21 cellular contexts compared by ENCODE assay signal in genomic region chr19:32626969-32627368, GRCh38. TPM values are rescaled to one million over a fixed set of nuclear protein-coding genes. Genes with fewer than 3 reads are reported as not detected.
DNase-seq lines count a peak whose midpoint lies in the region; ATAC-seq and TF ChIP-seq lines count a peak whose summit lies in the region.
"Had no signal": no experiment of that assay in that cellular context is flagged by ENCODE, and none has a peak within 500 bp of the region (broad histone marks: within the 10 kb centered on the region; RNA-seq: fewer than 3 reads in every experiment).

No MANE protein-coding gene starts in this region.

- H3K9ac ChIP-seq in BLaER1 treated with 17β-estradiol and CSF1 and Interleukin-3, amounts not matched to agents 10 nM and 100 nM, result 0 out of 22 replicates have a peak overlapping the region, but pooled peaks of 1 of the 11 experiments have one; percentile 9
- H3K9ac ChIP-seq: GM23248 had no signal

- H3K9me3 ChIP-seq in BLaER1 treated with 17β-estradiol and CSF1 and Interleukin-3, amounts not matched to agents 10 nM and 100 nM (replicated peaks in 1 of 11), result no peaks in the 10 kb centered on the region
- H3K9me3 ChIP-seq in HEK293 (ENCODE audit: control insufficient read depth, insufficient read depth, low read depth, low read length), result no peaks in the 10 kb centered on the region
- H3K9me3 ChIP-seq: BE2C, Caco-2 had no signal

- H3K27me3 ChIP-seq in BLaER1 treated with 17β-estradiol and CSF1 and Interleukin-3, amounts not matched to agents 10 nM and 100 nM, result no peaks in the 10 kb centered on the region
- H3K27me3 ChIP-seq: BE2C had no signal

- H3K27me3 Mint-ChIP-seq in central memory CD8-positive, alpha-beta T cell, result no peaks in the 10 kb centered on the region
- H3K27me3 Mint-ChIP-seq in activated T-helper 17 cell treated with anti-CD3 and anti-CD28 coated beads, Interleukin-2, amount 50 U/mL, for 72 hours, result no peaks in the 10 kb centered on the region
- H3K27me3 Mint-ChIP-seq: CD4-positive, CD25-positive, alpha-beta regulatory T cell had no signal

- POLR2A ChIA-PET in HEK293 (lab: Yijun Ruan, JAX), result interaction anchor here (0.6 kb wide), 1 partner anchor 527 kb away, joined by 3 read pairs; no protein-coding TSS in a partner anchor

- no peaks in the 10 kb centered on the region for H3K9me3 Mint-ChIP-seq in central memory CD8-positive, alpha-beta T cell
- H3K9me3 Mint-ChIP-seq in activated T-helper 17 cell treated with anti-CD3 and anti-CD28 coated beads, Interleukin-2, amount 50 U/mL, for 72 hours, result no peaks in the 10 kb centered on the region
- H3K9me3 Mint-ChIP-seq: CD4-positive, CD25-positive, alpha-beta regulatory T cell; CD8-positive, alpha-beta T cell; H9; HFFc6 had no signal

- no peak overlapping the region for H3K4me3 Mint-ChIP-seq in central memory CD8-positive, alpha-beta T cell
- no peak overlapping the region for H3K4me3 Mint-ChIP-seq in activated T-helper 17 cell treated with anti-CD3 and anti-CD28 coated beads, Interleukin-2, amount 50 U/mL, for 72 hours
- H3K4me3 Mint-ChIP-seq: CD4-positive, CD25-positive, alpha-beta regulatory T cell; CD8-positive, alpha-beta T cell; H9; HFFc6 had no signal

- CTCF ChIA-PET in HEK293 (lab: Yijun Ruan, JAX), result interaction anchor here (1.2 kb wide), 1 partner anchor 11 kb away, joined by 3 read pairs; no protein-coding TSS in a partner anchor

- no peak for ATAC-seq in central memory CD8-positive, alpha-beta T cell (replicated peaks; ENCODE audit: extremely low read depth, poor library complexity, severe bottlenecking)
- no peak for ATAC-seq in activated T-helper 17 cell treated with anti-CD3 and anti-CD28 coated beads, Interleukin-2, amount 50 U/mL, for 72 hours (replicated peaks)
- no peak for ATAC-seq in GM19467 (IDR thresholded peaks at IDR 0.05; ENCODE audit: unreplicated experiment)
- ATAC-seq in HG03108 (IDR thresholded peaks at IDR 0.05; ENCODE audit: unreplicated experiment), result no peak
- ATAC-seq: CD8-positive, alpha-beta T cell; GM12878; HCT116 had no signal

- no peak for TF ChIP-seq CTCF in HEK293 (tag by site-specific recombination; IDR thresholded peaks at IDR 0.05)

- peaks cover 31% of the 10 kb centered on the region for H3K36me3 Mint-ChIP-seq in central memory CD8-positive, alpha-beta T cell (ENCODE audit: insufficient read depth)
- peaks cover 65% of the 10 kb centered on the region for H3K36me3 Mint-ChIP-seq in activated T-helper 17 cell treated with anti-CD3 and anti-CD28 coated beads, Interleukin-2, amount 50 U/mL, for 72 hours (ENCODE audit: low read depth)

- no peaks in the 10 kb centered on the region for H3K4me1 Mint-ChIP-seq in central memory CD8-positive, alpha-beta T cell
- no peaks in the 10 kb centered on the region for H3K4me1 Mint-ChIP-seq in activated T-helper 17 cell treated with anti-CD3 and anti-CD28 coated beads, Interleukin-2, amount 50 U/mL, for 72 hours
- H3K4me1 Mint-ChIP-seq: CD4-positive, CD25-positive, alpha-beta regulatory T cell; H9 had no signal

- H3K4me3 ChIP-seq in BLaER1 treated with 17β-estradiol and CSF1 and Interleukin-3, amounts not matched to agents 10 nM and 100 nM, result no peak overlapping the region
- no peak overlapping the region for H3K4me3 ChIP-seq in HEK293 (ENCODE audit: low read depth, low read length)
- H3K4me3 ChIP-seq: GM12878, GM23248 had no signal

- peak overlapping the region in 7 of 11 experiments; percentile 15 to 65 (median 55); a peak in 11 of 22 replicates for H3K4me2 ChIP-seq in BLaER1 treated with 17β-estradiol and CSF1 and Interleukin-3, amounts not matched to agents 10 nM and 100 nM

- H3K27ac ChIP-seq in BLaER1 treated with 17β-estradiol and CSF1 and Interleukin-3, amounts not matched to agents 10 nM and 100 nM, result peak overlapping the region in 1 of 11 experiments; percentile 25; a peak in 1 of 22 replicates
- H3K27ac ChIP-seq in HEK293 (ENCODE audit: extremely low read depth, low read depth, low read length), result no peak overlapping the region
- H3K27ac ChIP-seq: C4-2B, GM23248 had no signal

- no peak for DNase-seq in central memory CD8-positive, alpha-beta T cell (ENCODE audit: low spot score in 2 of 2)
- DNase-seq in AG20443 (ENCODE audit: low spot score), result no peak
- DNase-seq: AML-193; BE2C; Caco-2; CD4-positive, CD25-positive, alpha-beta regulatory T cell; CD8-positive, alpha-beta T cell; DMS153; DND-41; GDM1; GM23248; H9; HFFc6 had no signal

- H3K27ac Mint-ChIP-seq in central memory CD8-positive, alpha-beta T cell (ENCODE audit: low read depth), result peak overlapping the region; percentile 49
- no peak overlapping the region for H3K27ac Mint-ChIP-seq in activated T-helper 17 cell treated with anti-CD3 and anti-CD28 coated beads, Interleukin-2, amount 50 U/mL, for 72 hours
- H3K27ac Mint-ChIP-seq: CD4-positive, CD25-positive, alpha-beta regulatory T cell; CD8-positive, alpha-beta T cell; HFFc6 had no signal

- H3K4me1 ChIP-seq in BLaER1 treated with 17β-estradiol and CSF1 and Interleukin-3, amounts not matched to agents 10 nM and 100 nM, result peaks cover 0 to 15% (median 11%) of the 10 kb centered on the region in 10 experiments; a peak in 15 of 20 replicates
- no peaks in the 10 kb centered on the region for H3K4me1 ChIP-seq in HEK293 (ENCODE audit: control insufficient read depth, insufficient read depth, low read length)
- H3K4me1 ChIP-seq: Caco-2 had no signal

- peaks cover 0 to 27% (median 5%) of the 10 kb centered on the region in 11 experiments; a peak in 10 of 22 replicates for H4K20me1 ChIP-seq in BLaER1 treated with 17β-estradiol and CSF1 and Interleukin-3, amounts not matched to agents 10 nM and 100 nM

- H3K36me3 ChIP-seq in BLaER1 treated with 17β-estradiol and CSF1 and Interleukin-3, amounts not matched to agents 10 nM and 100 nM, result peaks cover 80 to 100% (median 93%) of the 10 kb centered on the region in 11 experiments
- H3K36me3 ChIP-seq in HEK293 (ENCODE audit: control insufficient read depth in 2 of 2, insufficient read depth in 1 of 2, low read length in 2 of 2), result peaks cover 67 to 90% of the 10 kb centered on the region in 2 experiments

TF ChIP-seq in HEK293, 187 proteins besides CTCF, POLR2A, EP300 and RAD21:
- TF ChIP-seq ZNF174 (tag by site-specific recombination; IDR thresholded peaks at IDR 0.05) (no peak), ZNF146 (tag by site-specific recombination; IDR thresholded peaks at IDR 0.05) (peak; percentile 90)

RNA-seq across cellular contexts. Expression of gene PDCD5, which starts 46.0 kb away (rescaled TPM):
- total RNA-seq in activated T-helper 17 cell treated with anti-CD3 and anti-CD28 coated beads, Interleukin-2, amount 50 U/mL, for 72 hours, result 100 to 1,000 TPM in 1 of 2 donors, 10 to 100 TPM in 1; 81.6 to 138 TPM

RNA-seq across cellular contexts. Expression of gene ANKRD27, which starts 48.0 kb away (rescaled TPM):
- total RNA-seq in activated T-helper 17 cell treated with anti-CD3 and anti-CD28 coated beads, Interleukin-2, amount 50 U/mL, for 72 hours, result 10 to 100 TPM; 31.7 to 40.0 TPM

RNA-seq across cellular contexts. Expression of gene RGS9BP, which starts 48.7 kb away (rescaled TPM):
- total RNA-seq in activated T-helper 17 cell treated with anti-CD3 and anti-CD28 coated beads, Interleukin-2, amount 50 U/mL, for 72 hours, result under 1 TPM; 0.48 to 0.93 TPM
